ENCODE assay signal across 28 cellular contexts in genomic region chr4:89275587-89275986, GRCh38. TPM values are rescaled to one million over a fixed set of nuclear protein-coding genes. Genes with fewer than 3 reads are reported as not detected.
DNase-seq lines count a peak whose midpoint lies in the region; ATAC-seq and TF ChIP-seq lines count a peak whose summit lies in the region.
"Had no signal": no experiment of that assay in that cellular context is flagged by ENCODE, and none has a peak within 500 bp of the region (broad histone marks: within the 10 kb centered on the region; RNA-seq: fewer than 3 reads in every experiment).

No MANE protein-coding gene starts in this region.

- no peak for TF ChIP-seq CTCF in epithelial cell of proximal tubule (conservative IDR thresholded peaks at IDR 0.05; ENCODE audit: low read depth, low read length)
- no peak for TF ChIP-seq CTCF in mucosa of descending colon (IDR thresholded peaks at IDR 0.05)

- intact Hi-C loops in CD4-positive, alpha-beta memory T cell (cut with micrococcal nuclease), result loop anchor here (1.0 kb wide), 1 partner anchor 8 kb away; no protein-coding TSS in a partner anchor
- intact Hi-C loops in mucosa of descending colon (cut with DNase I, micrococcal nuclease), result no loop called here
- intact Hi-C loops in activated T-helper 1 cell treated with anti-CD3 and anti-CD28 coated beads, Interleukin-12 subunit alpha, Interleukin-12 subunit beta, Interleukin-2, Interleukin-4 antibody, amounts not matched to agents 30 ng/mL and 10 ng/mL and 1 ng/mL, durations not matched to agents 14 hours and 24 hours and 36 hours (cut with micrococcal nuclease), result no loop called here

- peak overlapping the region in 6 of 7 donors; percentile 3 to 87 (median 52) for H3K27ac Mint-ChIP-seq in CD4-positive, alpha-beta memory T cell
- H3K27ac Mint-ChIP-seq in activated T-helper 1 cell treated with anti-CD3 and anti-CD28 coated beads, Interleukin-12 subunit alpha, Interleukin-12 subunit beta, Interleukin-2, Interleukin-4 antibody, amounts not matched to agents 30 ng/mL and 10 ng/mL and 1 ng/mL, durations not matched to agents 14 hours and 24 hours and 36 hours, result no peak overlapping the region
- H3K27ac Mint-ChIP-seq: activated B cell treated with CpG ODN at 0.5 μM for 24 hours; activated CD4-positive, alpha-beta memory T cell treated with anti-CD3 and anti-CD28 coated beads, Interleukin-2, amount 10 ng/mL, durations not matched to agents 7 days and 5 days; activated naive CD8-positive, alpha-beta T cell treated with anti-CD3 and anti-CD28 coated beads, Interleukin-2, amount 50 U/mL, for 24 hours; stimulated activated naive B cell treated with anti-CD40 and anti-IgM and Interleukin-4, amounts not matched to agents 10 μg/mL and 1 μg/mL and 100 μg/mL, for 72 hours had no signal

- no peaks in the 10 kb centered on the region for H3K9me3 ChIP-seq in CD4-positive, alpha-beta memory T cell (ENCODE audit: control insufficient read depth in 1 of 2, low read length in 2 of 2)
- no peaks in the 10 kb centered on the region for H3K9me3 ChIP-seq in mucosa of descending colon
- H3K9me3 ChIP-seq: right atrium auricular region, testis had no signal

- H3K4me3 Mint-ChIP-seq in CD4-positive, alpha-beta memory T cell, result peak overlapping the region in 4 of 8 donors; percentile 3 to 18 (median 12)
- no peak overlapping the region for H3K4me3 Mint-ChIP-seq in activated T-helper 1 cell treated with anti-CD3 and anti-CD28 coated beads, Interleukin-12 subunit alpha, Interleukin-12 subunit beta, Interleukin-2, Interleukin-4 antibody, amounts not matched to agents 30 ng/mL and 10 ng/mL and 1 ng/mL, durations not matched to agents 14 hours and 24 hours and 36 hours
- H3K4me3 Mint-ChIP-seq: activated B cell treated with CpG ODN at 0.5 μM for 24 hours; activated CD4-positive, alpha-beta memory T cell treated with anti-CD3 and anti-CD28 coated beads, Interleukin-2, amount 10 ng/mL, durations not matched to agents 7 days and 5 days; activated naive CD8-positive, alpha-beta T cell treated with anti-CD3 and anti-CD28 coated beads, Interleukin-2, amount 50 U/mL, for 24 hours; naive thymus-derived CD8-positive, alpha-beta T cell; stimulated activated naive B cell treated with anti-CD40 and anti-IgM and Interleukin-4, amounts not matched to agents 10 μg/mL and 1 μg/mL and 100 μg/mL, for 72 hours had no signal

- peaks cover 9% of the 10 kb centered on the region for H3K36me3 ChIP-seq in CD4-positive, alpha-beta memory T cell (ENCODE audit: insufficient read depth, low read length)
- no peaks in the 10 kb centered on the region for H3K36me3 ChIP-seq in mucosa of descending colon (ENCODE audit: low read depth)
- H3K36me3 ChIP-seq: right atrium auricular region had no signal

- CTCF ChIA-PET in CD4-positive, alpha-beta memory T cell (lab: Charles Lee; ENCODE audit: partially characterized antibody), result interaction anchor here (2.6 to 14.5 kb wide), 3 partner anchors 10 to 23 kb away, joined by 11 to 171 read pairs (median 13); no protein-coding TSS in a partner anchor

- no peak overlapping the region for H3K27ac ChIP-seq in CD4-positive, alpha-beta memory T cell (ENCODE audit: low read depth, low read length)
- H3K27ac ChIP-seq: BLaER1, right atrium auricular region, testis had no signal

- no peak for DNase-seq in CD4-positive, alpha-beta memory T cell
- DNase-seq in M059J (ENCODE audit: low read depth) (peak; percentile 10), epithelial cell of proximal tubule (ENCODE audit: low read depth) (peak; percentile 95), mucosa of descending colon (no peak), inferior parietal cortex (ENCODE audit: extremely low spot score) (no peak), NCI-H1092 treated with DMSO at 0.1 percent for 48 hours (lab: John Stamatoyannopoulos, UW) (no peak)
- no peak for DNase-seq in activated T-helper 1 cell treated with anti-CD3 and anti-CD28 coated beads, Interleukin-12 subunit alpha, Interleukin-12 subunit beta, Interleukin-2, Interleukin-4 antibody, amounts not matched to agents 30 ng/mL and 10 ng/mL and 1 ng/mL, durations not matched to agents 14 hours and 24 hours and 36 hours (ENCODE audit: low spot score)
- no peak for DNase-seq in stimulated activated naive CD4-positive, alpha-beta T cell (lab: John Stamatoyannopoulos, UW)
- DNase-seq: activated B cell treated with CpG ODN at 0.5 μM for 24 hours; activated CD4-positive, alpha-beta memory T cell treated with anti-CD3 and anti-CD28 coated beads, Interleukin-2, amount 10 ng/mL, durations not matched to agents 7 days and 5 days; activated effector memory CD4-positive, alpha-beta T cell treated with anti-CD3 and anti-CD28 coated beads, Interleukin-2, amount 50 U/mL, for 16 hours; activated naive CD8-positive, alpha-beta T cell treated with anti-CD3 and anti-CD28 coated beads, Interleukin-2, amount 50 U/mL, for 24 hours; EL; glutamatergic neuron; MV-4-11; naive thymus-derived CD8-positive, alpha-beta T cell; NCI-H187; NCI-H748 treated with DMSO at 0.1 percent for 48 hours; stimulated activated CD4-positive, alpha-beta T cell treated with anti-CD3 and anti-CD28 coated beads, Interleukin-12 subunit alpha, Interleukin-12 subunit beta, amount 100 ng/mL, for 4 hours; stimulated activated CD4-positive, alpha-beta T cell treated with anti-CD3 and anti-CD28 coated beads, Interleukin-4, amount 100 ng/mL, for 24 hours; stimulated activated naive B cell treated with anti-CD40 and anti-IgM and Interleukin-4, amounts not matched to agents 10 μg/mL and 1 μg/mL and 100 μg/mL, for 72 hours; testis had no signal

- POLR2A ChIA-PET in CD4-positive, alpha-beta memory T cell (lab: Charles Lee; ENCODE audit: partially characterized antibody), result interaction anchor here (0.9 to 5.4 kb wide), 5 partner anchors 8 to 26 kb away, joined by 3 to 39 read pairs (median 7); no protein-coding TSS in a partner anchor

- peaks cover 97% of the 10 kb centered on the region for H3K4me1 ChIP-seq in CD4-positive, alpha-beta memory T cell (ENCODE audit: insufficient read depth, low read length)
- peaks cover 3% of the 10 kb centered on the region for H3K4me1 ChIP-seq in mucosa of descending colon (ENCODE audit: low read depth)
- H3K4me1 ChIP-seq: BLaER1, testis had no signal

- peak; percentile 72 for ATAC-seq in mucosa of descending colon
- ATAC-seq: activated naive CD8-positive, alpha-beta T cell treated with anti-CD3 and anti-CD28 coated beads, Interleukin-2, amount 50 U/mL, for 24 hours; K562; left lobe of liver; naive thymus-derived CD8-positive, alpha-beta T cell; Right ventricle myocardium inferior; stimulated activated naive B cell treated with anti-CD40 and anti-IgM and Interleukin-4, amounts not matched to agents 10 μg/mL and 1 μg/mL and 100 μg/mL, for 72 hours had no signal

- no peak overlapping the region for H3K4me3 ChIP-seq in CD4-positive, alpha-beta memory T cell (ENCODE audit: low read length in 2 of 2)
- H3K4me3 ChIP-seq in epithelial cell of proximal tubule (ENCODE audit: low read depth, low read length) (no peak overlapping the region), mucosa of descending colon (no peak overlapping the region)
- H3K4me3 ChIP-seq: BLaER1, K562, right atrium auricular region, testis had no signal

- H3K27me3 ChIP-seq in CD4-positive, alpha-beta memory T cell (ENCODE audit: insufficient read depth, low read length), result no peaks in the 10 kb centered on the region
- H3K27me3 ChIP-seq: BLaER1, right atrium auricular region, testis had no signal

- H3K9me3 Mint-ChIP-seq in CD4-positive, alpha-beta memory T cell, result peaks cover 0 to 1% (median 0%) of the 10 kb centered on the region in 8 donors
- no peaks in the 10 kb centered on the region for H3K9me3 Mint-ChIP-seq in activated T-helper 1 cell treated with anti-CD3 and anti-CD28 coated beads, Interleukin-12 subunit alpha, Interleukin-12 subunit beta, Interleukin-2, Interleukin-4 antibody, amounts not matched to agents 30 ng/mL and 10 ng/mL and 1 ng/mL, durations not matched to agents 14 hours and 24 hours and 36 hours
- H3K9me3 Mint-ChIP-seq: activated B cell treated with CpG ODN at 0.5 μM for 24 hours; activated CD4-positive, alpha-beta memory T cell treated with anti-CD3 and anti-CD28 coated beads, Interleukin-2, amount 10 ng/mL, durations not matched to agents 7 days and 5 days; activated naive CD8-positive, alpha-beta T cell treated with anti-CD3 and anti-CD28 coated beads, Interleukin-2, amount 50 U/mL, for 24 hours; naive thymus-derived CD8-positive, alpha-beta T cell had no signal

- peaks cover 56 to 77% (median 69%) of the 10 kb centered on the region in 4 donors for H3K4me1 Mint-ChIP-seq in CD4-positive, alpha-beta memory T cell
- peaks cover 60% of the 10 kb centered on the region for H3K4me1 Mint-ChIP-seq in activated T-helper 1 cell treated with anti-CD3 and anti-CD28 coated beads, Interleukin-12 subunit alpha, Interleukin-12 subunit beta, Interleukin-2, Interleukin-4 antibody, amounts not matched to agents 30 ng/mL and 10 ng/mL and 1 ng/mL, durations not matched to agents 14 hours and 24 hours and 36 hours (ENCODE audit: low read depth)
- H3K4me1 Mint-ChIP-seq: stimulated activated naive B cell treated with anti-CD40 and anti-IgM and Interleukin-4, amounts not matched to agents 10 μg/mL and 1 μg/mL and 100 μg/mL, for 72 hours had no signal

- no peaks in the 10 kb centered on the region for H3K27me3 Mint-ChIP-seq in CD4-positive, alpha-beta memory T cell
- H3K27me3 Mint-ChIP-seq in activated T-helper 1 cell treated with anti-CD3 and anti-CD28 coated beads, Interleukin-12 subunit alpha, Interleukin-12 subunit beta, Interleukin-2, Interleukin-4 antibody, amounts not matched to agents 30 ng/mL and 10 ng/mL and 1 ng/mL, durations not matched to agents 14 hours and 24 hours and 36 hours (ENCODE audit: insufficient read depth), result no peaks in the 10 kb centered on the region
- H3K27me3 Mint-ChIP-seq: activated B cell treated with CpG ODN at 0.5 μM for 24 hours; activated CD4-positive, alpha-beta memory T cell treated with anti-CD3 and anti-CD28 coated beads, Interleukin-2, amount 10 ng/mL, durations not matched to agents 7 days and 5 days; activated naive CD8-positive, alpha-beta T cell treated with anti-CD3 and anti-CD28 coated beads, Interleukin-2, amount 50 U/mL, for 24 hours; naive thymus-derived CD8-positive, alpha-beta T cell; stimulated activated naive B cell treated with anti-CD40 and anti-IgM and Interleukin-4, amounts not matched to agents 10 μg/mL and 1 μg/mL and 100 μg/mL, for 72 hours had no signal

- peaks cover 48 to 53% of the 10 kb centered on the region in 2 donors for H3K36me3 Mint-ChIP-seq in CD4-positive, alpha-beta memory T cell
- peaks cover 44% of the 10 kb centered on the region for H3K36me3 Mint-ChIP-seq in activated T-helper 1 cell treated with anti-CD3 and anti-CD28 coated beads, Interleukin-12 subunit alpha, Interleukin-12 subunit beta, Interleukin-2, Interleukin-4 antibody, amounts not matched to agents 30 ng/mL and 10 ng/mL and 1 ng/mL, durations not matched to agents 14 hours and 24 hours and 36 hours (ENCODE audit: low read depth)

RNA-seq across cellular contexts. Expression of gene GPRIN3, which starts 32.0 kb away (rescaled TPM):
- total RNA-seq in CD4-positive, alpha-beta memory T cell, result 10 to 100 TPM; 32.5 TPM
- 10 to 100 TPM in 1 of 2 donors, 1 to 10 TPM in 1; 6.9 to 18.9 TPM for polyA plus RNA-seq in CD4-positive, alpha-beta memory T cell
- 0.05 and 0.25 TPM in 2 replicates for total RNA-seq in M059J (2014; rRNA removed; shearing (Covaris generic))
- total RNA-seq in epithelial cell of proximal tubule (0.94 and 2.0 TPM in 2 replicates), mucosa of descending colon (10 to 100 TPM in 2 of 3 donors, 1 to 10 TPM in 1; 6.0 to 23.8 (median 23.7) TPM)
- total RNA-seq in activated T-helper 1 cell treated with anti-CD3 and anti-CD28 coated beads, Interleukin-12 subunit alpha, Interleukin-12 subunit beta, Interleukin-2, Interleukin-4 antibody, amounts not matched to agents 30 ng/mL and 10 ng/mL and 1 ng/mL, durations not matched to agents 14 hours and 24 hours and 36 hours, result 37.1 and 39.0 TPM in 2 replicates
- total RNA-seq: osteocyte had no signal
- polyA plus RNA-seq: K562 had no signal

Comparison
In these comparisons a context has a peak if more than half of its experiments do, and no peak if none do; other contexts are left out.
1. DNase-seq: peak in M059J (single experiment) and epithelial cell of proximal tubule (single experiment); none in CD4-positive, alpha-beta memory T cell (0 of 5), mucosa of descending colon (0 of 3), inferior parietal cortex (single experiment), NCI-H1092 treated with DMSO at 0.1 percent for 48 hours (single experiment), activated T-helper 1 cell treated with anti-CD3 and anti-CD28 coated beads, Interleukin-12 subunit alpha, Interleukin-12 subunit beta, Interleukin-2, Interleukin-4 antibody, amounts not matched to agents 30 ng/mL and 10 ng/mL and 1 ng/mL, durations not matched to agents 14 hours and 24 hours and 36 hours (single experiment) and stimulated activated naive CD4-positive, alpha-beta T cell (0 of 6).